ENCODE assay signal across 23 cellular contexts in the genomic region with DNA sequence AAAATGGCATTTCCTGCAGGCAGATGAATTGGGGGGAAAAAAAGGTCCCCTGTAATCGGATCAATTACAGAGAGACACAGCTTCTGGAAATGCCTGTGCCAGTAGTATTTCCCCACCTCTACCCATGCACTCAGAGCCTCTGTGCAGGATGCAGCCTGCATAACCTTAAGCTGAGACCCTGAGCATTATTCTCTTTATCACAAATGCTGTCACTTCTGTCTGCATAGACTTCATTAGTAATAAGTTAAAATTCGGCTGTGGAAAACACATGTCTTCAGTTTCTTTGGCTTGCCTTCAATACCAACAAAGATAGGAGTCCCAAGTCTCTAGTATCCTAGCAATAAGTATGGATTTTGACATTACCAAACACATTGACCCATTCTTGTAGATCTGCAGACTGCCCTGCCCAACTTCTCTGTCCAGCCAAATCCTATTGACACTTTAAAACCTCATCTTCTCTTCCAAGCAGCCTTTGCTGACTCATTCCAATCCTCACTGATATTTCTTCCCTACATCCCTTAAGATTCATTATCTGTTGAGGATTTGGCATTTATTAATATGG.
DNase-seq lines count a peak whose midpoint lies in the region; ATAC-seq and TF ChIP-seq lines count a peak whose summit lies in the region.
"Had no signal": no experiment of that assay in that cellular context is flagged by ENCODE, and none has a peak within 500 bp of the region (broad histone marks: within the 10 kb centered on the region; RNA-seq: fewer than 3 reads in every experiment).

No MANE protein-coding gene starts in this region.

- H3K4me3 ChIP-seq in BE2C (ENCODE audit: low read depth, low read length), result 0 out of 2 replicates have a peak overlapping the region, but pooled peaks have one; percentile 16
- no peak overlapping the region for H3K4me3 ChIP-seq in fibroblast of lung (replicated peaks in 1 of 4; ENCODE audit: control extremely low read depth in 1 of 4, insufficient read depth in 1 of 4, low read depth in 3 of 4, low read length in 4 of 4)
- H3K4me3 ChIP-seq: BLaER1 treated with 17β-estradiol and CSF1 and Interleukin-3, amounts not matched to agents 10 nM and 100 nM; GM12878 had no signal

- DNase-seq in BE2C, result no peak
- peak; percentile 22 for DNase-seq in amniotic epithelial cell (ENCODE audit: low read depth)
- peak; percentile 36 to 75 for DNase-seq in fibroblast of lung (ENCODE audit: low read depth in 2 of 2)
- no peak for DNase-seq in nephron progenitor cell
- DNase-seq in GM13976 (ENCODE audit: low spot score), result no peak
- no peak for DNase-seq in activated CD4-positive, alpha-beta T cell treated with anti-CD3 and anti-CD28 coated beads for 1 hour
- no peak for DNase-seq in glutamatergic neuron
- DNase-seq: Calu3; CD8-positive, alpha-beta T cell; GF-D8; H7; NCI-H1417; NCI-H187 treated with DMSO at 0.1 percent for 48 hours; NCI-H2227 treated with DMSO at 0.1 percent for 48 hours; NCI-H510A treated with DMSO at 0.1 percent for 48 hours; NCI-H774; PC-3 had no signal

- no peaks in the 10 kb centered on the region for H3K79me2 ChIP-seq in fibroblast of lung (ENCODE audit: control insufficient read depth, insufficient read depth, low read length)

- H3K27ac Mint-ChIP-seq in nephron progenitor cell, result peak overlapping the region; percentile 4
- no peak overlapping the region for H3K27ac Mint-ChIP-seq in glutamatergic neuron (ENCODE audit: unreplicated experiment)
- H3K27ac Mint-ChIP-seq: CD8-positive, alpha-beta T cell had no signal

- H2AFZ ChIP-seq in fibroblast of lung (ENCODE audit: low read length), result no peak overlapping the region

- H3K27me3 ChIP-seq in BE2C (no peaks in the 10 kb centered on the region), fibroblast of lung (ENCODE audit: control insufficient read depth, insufficient read depth, low read length) (no peaks in the 10 kb centered on the region)

- TF ChIP-seq CTCF in BE2C (IDR thresholded peaks at IDR 0.05; ENCODE audit: low read depth, low read length) (no peak), fibroblast of lung (conservative IDR thresholded peaks at IDR 0.05 in 1 of 2, IDR thresholded peaks at IDR 0.05 in 1 of 2; ENCODE audit: low read depth in 1 of 2, low read length in 2 of 2) (no peak), nephron progenitor cell (IDR thresholded peaks at IDR 0.05) (no peak), GM13976 (IDR thresholded peaks at IDR 0.05; ENCODE audit: borderline replicate concordance, control extremely low read depth, extremely low read depth, insufficient read depth, missing control alignments) (no peak), glutamatergic neuron (IDR thresholded peaks at IDR 0.05; ENCODE audit: partially characterized antibody, unreplicated experiment) (no peak)

- H3K27ac ChIP-seq in fibroblast of lung (ENCODE audit: insufficient read depth, low read length), result no peak overlapping the region
- H3K27ac ChIP-seq: BLaER1 treated with 17β-estradiol and CSF1 and Interleukin-3, amounts not matched to agents 10 nM and 100 nM; HL-60; KMS-11; RWPE1 had no signal

- H3K4me2 ChIP-seq in fibroblast of lung (ENCODE audit: extremely low read depth, insufficient read depth, low read length), result no peak overlapping the region
- H3K4me2 ChIP-seq: BLaER1 treated with 17β-estradiol and CSF1 and Interleukin-3, amounts not matched to agents 10 nM and 100 nM; KMS-11 had no signal

- H3K4me3 Mint-ChIP-seq in nephron progenitor cell, result no peak overlapping the region
- no peak overlapping the region for H3K4me3 Mint-ChIP-seq in glutamatergic neuron (ENCODE audit: unreplicated experiment)
- H3K4me3 Mint-ChIP-seq: CD8-positive, alpha-beta T cell had no signal

- ATAC-seq in HG03280 (IDR thresholded peaks at IDR 0.05; ENCODE audit: unreplicated experiment), result no peak
- ATAC-seq: CD8-positive, alpha-beta T cell; GM12878; PC-3 had no signal

- H3K36me3 Mint-ChIP-seq in nephron progenitor cell (ENCODE audit: low read depth), result no peaks in the 10 kb centered on the region
- no peaks in the 10 kb centered on the region for H3K36me3 Mint-ChIP-seq in glutamatergic neuron (ENCODE audit: unreplicated experiment)
- H3K36me3 Mint-ChIP-seq: CD8-positive, alpha-beta T cell had no signal

- H3K4me1 Mint-ChIP-seq in nephron progenitor cell (peaks cover 22% of the 10 kb centered on the region), glutamatergic neuron (ENCODE audit: low read depth, unreplicated experiment) (peaks cover 2% of the 10 kb centered on the region)

- H3K27me3 Mint-ChIP-seq in nephron progenitor cell (ENCODE audit: low read depth, poor library complexity) (peaks cover 6% of the 10 kb centered on the region), glutamatergic neuron (ENCODE audit: unreplicated experiment) (no peaks in the 10 kb centered on the region)

- in situ Hi-C loops in GM13976 (cut with MboI; ENCODE audit: low sequenced_read_pairs, unreplicated experiment), result no loop called here

- no peak overlapping the region for H3K9ac ChIP-seq in fibroblast of lung (ENCODE audit: insufficient read depth, low read length)
- H3K9ac ChIP-seq: BLaER1 treated with 17β-estradiol and CSF1 and Interleukin-3, amounts not matched to agents 10 nM and 100 nM; KMS-11 had no signal

- peaks cover 4% of the 10 kb centered on the region for H3K9me3 Mint-ChIP-seq in nephron progenitor cell
- peaks cover 2% of the 10 kb centered on the region for H3K9me3 Mint-ChIP-seq in glutamatergic neuron (ENCODE audit: unreplicated experiment)
- H3K9me3 Mint-ChIP-seq: CD8-positive, alpha-beta T cell had no signal

- H3K9me3 ChIP-seq in BE2C (no peaks in the 10 kb centered on the region), fibroblast of lung (ENCODE audit: control insufficient read depth, insufficient read depth, low read depth, low read length) (no peaks in the 10 kb centered on the region)

- no peaks in the 10 kb centered on the region for H4K20me1 ChIP-seq in fibroblast of lung (ENCODE audit: control insufficient read depth, extremely low read depth, insufficient read depth, low read length)
- H4K20me1 ChIP-seq: BLaER1 treated with 17β-estradiol and CSF1 and Interleukin-3, amounts not matched to agents 10 nM and 100 nM had no signal

- H3K36me3 ChIP-seq in BE2C (no peaks in the 10 kb centered on the region), fibroblast of lung (ENCODE audit: control insufficient read depth, insufficient read depth, low read length) (no peaks in the 10 kb centered on the region)
- H3K36me3 ChIP-seq: BLaER1 treated with 17β-estradiol and CSF1 and Interleukin-3, amounts not matched to agents 10 nM and 100 nM had no signal

- no peaks in the 10 kb centered on the region for H3K4me1 ChIP-seq in BE2C
- no peaks in the 10 kb centered on the region for H3K4me1 ChIP-seq in fibroblast of lung (ENCODE audit: control insufficient read depth, extremely low read depth, insufficient read depth, low read length)

Comparison
In these comparisons a context has a peak if more than half of its experiments do, and no peak if none do; other contexts are left out.
1. DNase-seq: peak in amniotic epithelial cell (single experiment) and fibroblast of lung (2 of 2); none in BE2C (single experiment), nephron progenitor cell (single experiment), GM13976 (single experiment), activated CD4-positive, alpha-beta T cell treated with anti-CD3 and anti-CD28 coated beads for 1 hour (single experiment) and glutamatergic neuron (single experiment).